ENCODE assay signal across 21 cellular contexts in the genomic region with DNA sequence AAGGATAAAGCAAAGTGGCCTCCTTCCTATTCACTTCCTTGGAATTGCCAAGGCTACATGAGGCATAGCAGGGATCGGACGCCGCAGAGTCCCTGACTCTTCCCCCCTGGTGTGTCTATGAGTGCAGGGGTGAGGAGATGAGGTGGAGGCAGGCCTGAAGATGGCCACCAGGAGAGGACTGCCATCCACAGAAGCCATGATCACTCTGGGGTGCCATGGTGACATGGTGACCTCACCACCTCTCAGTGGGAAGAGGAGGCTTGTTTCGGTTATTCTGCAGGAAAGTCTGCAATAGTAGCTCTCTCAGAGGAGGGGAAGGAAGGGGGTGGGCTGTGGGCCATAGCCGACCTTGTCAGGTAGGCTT. TPM values are rescaled to one million over a fixed set of nuclear protein-coding genes. Genes with fewer than 3 reads are reported as not detected.
DNase-seq lines count a peak whose midpoint lies in the region; ATAC-seq and TF ChIP-seq lines count a peak whose summit lies in the region.
"Had no signal": no experiment of that assay in that cellular context is flagged by ENCODE, and none has a peak within 500 bp of the region (broad histone marks: within the 10 kb centered on the region; RNA-seq: fewer than 3 reads in every experiment).

No MANE protein-coding gene starts in this region.

- no peak overlapping the region for H3K4me2 ChIP-seq in mesendoderm (ENCODE audit: low read length)

- no peak overlapping the region for H4K5ac ChIP-seq in mesendoderm (ENCODE audit: low read length)

- no peak for TF ChIP-seq EP300 in esophagus muscularis mucosa (IDR thresholded peaks at IDR 0.05)

- H4K8ac ChIP-seq in mesendoderm (ENCODE audit: low read depth, low read length) = no peak overlapping the region

- H3K27ac ChIP-seq in esophagus muscularis mucosa (replicated peaks in 1 of 4) (peak overlapping the region; percentile 8 to 64 (median 42)), mesendoderm (ENCODE audit: low read depth, low read length) (no peak overlapping the region), thyroid gland (peak overlapping the region in 2 of 3 donors; percentile 5 to 27)
- H3K27ac ChIP-seq: ovary, WERI-Rb-1 had no signal

- H2BK15ac ChIP-seq in mesendoderm (replicated peaks; ENCODE audit: low read depth) = no peak overlapping the region

- H3K79me1 ChIP-seq in mesendoderm (ENCODE audit: low read length) = no peaks in the 10 kb centered on the region

- no peak overlapping the region for H2BK5ac ChIP-seq in mesendoderm (ENCODE audit: low read length)

- no peaks in the 10 kb centered on the region for H3K79me2 ChIP-seq in mesendoderm (ENCODE audit: control insufficient read depth, insufficient read depth, low read length)

- H3K36me3 ChIP-seq in esophagus muscularis mucosa = peaks cover 0 to 9% (median under 1%) of the 10 kb centered on the region in 4 donors
- H3K36me3 ChIP-seq in mesendoderm (ENCODE audit: control insufficient read depth, insufficient read depth, low read length) = peaks cover 4% of the 10 kb centered on the region
- H3K36me3 ChIP-seq in thyroid gland = no peaks in the 10 kb centered on the region
- H3K36me3 ChIP-seq: BE2C, ovary, WERI-Rb-1 had no signal

- H2AK5ac ChIP-seq in mesendoderm (ENCODE audit: low read length) = no peak overlapping the region

- 68% methylated on average over 5 of the region's 5 CpGs for WGBS in esophagus muscularis mucosa
- no CpG with 5 or more reads among the region's 5 CpGs for WGBS in mesendoderm (ENCODE audit: extremely low coverage, insufficient coverage, low lambda C conversion rate)
- WGBS in thyroid gland, 2 donors = 75 to 90% methylated on average over 5 of the region's 5 CpGs

- no peak overlapping the region for H3K56ac ChIP-seq in mesendoderm (ENCODE audit: low read length)

- TF ChIP-seq POLR2A in esophagus muscularis mucosa (IDR thresholded peaks at IDR 0.05; ENCODE audit: low read depth) (no peak), thyroid gland (IDR thresholded peaks at IDR 0.05) (no peak)

- no peak overlapping the region for H3K4ac ChIP-seq in mesendoderm (ENCODE audit: low read depth, low read length)

- H3K18ac ChIP-seq in mesendoderm (ENCODE audit: low read length) = no peak overlapping the region

- no peaks in the 10 kb centered on the region for H3K27me3 ChIP-seq in esophagus muscularis mucosa
- H3K27me3 ChIP-seq in mesendoderm (ENCODE audit: insufficient read depth, low read length, poor library complexity) = no peaks in the 10 kb centered on the region
- H3K27me3 ChIP-seq in thyroid gland = no peaks in the 10 kb centered on the region
- H3K27me3 ChIP-seq: BE2C, ovary had no signal

- DNase-seq in DMS 273 (lab: John Stamatoyannopoulos, UW; ENCODE audit: unreplicated experiment) = peak; percentile 21
- DNase-seq in DMS 273 treated with DMSO at 0.1 percent for 48 hours (lab: John Stamatoyannopoulos, UW) = no peak
- no peak for DNase-seq in esophagus muscularis mucosa (ENCODE audit: extremely low spot score)
- peak; percentile 34 for DNase-seq in mesendoderm
- DNase-seq in thyroid gland = no peak
- DNase-seq in DMS153 treated with DMSO at 0.1 percent for 48 hours (lab: John Stamatoyannopoulos, UW; ENCODE audit: unreplicated experiment) = no peak
- DNase-seq in activated CD4-positive, alpha-beta T cell treated with anti-CD3 and anti-CD28 coated beads for 1 hour = no peak
- DNase-seq: activated CD8-positive, alpha-beta T cell treated with anti-CD3 and anti-CD28 coated beads for 36 hours; activated naive CD8-positive, alpha-beta T cell treated with anti-CD3 and anti-CD28 coated beads, Interleukin-2, amount 10 ng/mL, durations not matched to agents 7 days and 5 days; activated T-cell treated with anti-CD3 and anti-CD28 coated beads, Interleukin-2, amount 50 U/mL, for 48 hours; BE2C; effector CD8-positive, alpha-beta T cell; kidney glomerular epithelial cell; small intestine; stimulated activated CD4-positive, alpha-beta T cell treated with anti-CD3 and anti-CD28 coated beads, Interleukin-4, amount 100 ng/mL, for 4 hours; stimulated activated CD8-positive, alpha-beta memory T cell treated with anti-CD3 and anti-CD28 coated beads, Interleukin-4, amount 100 ng/mL, for 48 hours; T-cell; WERI-Rb-1 had no signal

- H3K4me1 ChIP-seq in esophagus muscularis mucosa = peaks cover 14 to 32% (median 21%) of the 10 kb centered on the region in 4 donors
- no peaks in the 10 kb centered on the region for H3K4me1 ChIP-seq in mesendoderm (ENCODE audit: control insufficient read depth, low read depth, low read length)
- H3K4me1 ChIP-seq in thyroid gland = peaks cover 11 to 12% of the 10 kb centered on the region in 2 donors
- H3K4me1 ChIP-seq: BE2C had no signal

- ATAC-seq in HG03108 (IDR thresholded peaks at IDR 0.05; ENCODE audit: unreplicated experiment) = no peak
- ATAC-seq: activated CD8-positive, alpha-beta T cell treated with anti-CD3 and anti-CD28 coated beads for 36 hours; HCT116; T-cell had no signal

- intact Hi-C loops in esophagus muscularis mucosa (cut with DNase I) (no loop called here), thyroid gland (cut with DNase I) (no loop called here)

- no peak overlapping the region for H3K9ac ChIP-seq in mesendoderm (ENCODE audit: low read length)

- no peak overlapping the region for H2BK120ac ChIP-seq in mesendoderm (ENCODE audit: low read depth, low read length)

- H3K4me3 ChIP-seq in esophagus muscularis mucosa (no peak overlapping the region), mesendoderm (ENCODE audit: low read length) (no peak overlapping the region), thyroid gland (replicated peaks in 1 of 3) (no peak overlapping the region)
- H3K4me3 ChIP-seq: ovary had no signal

- no peaks in the 10 kb centered on the region for H3K9me3 ChIP-seq in esophagus muscularis mucosa
- H3K9me3 ChIP-seq in thyroid gland = no peaks in the 10 kb centered on the region
- H3K9me3 ChIP-seq: BE2C, ovary had no signal

- H3K23ac ChIP-seq in mesendoderm (ENCODE audit: low read length) = no peak overlapping the region

- no peak for TF ChIP-seq CTCF in esophagus muscularis mucosa (IDR thresholded peaks at IDR 0.05)
- TF ChIP-seq CTCF in thyroid gland (IDR thresholded peaks at IDR 0.05) = no peak

RNA-seq across cellular contexts. Expression of a gene that starts 57.0 kb away (rescaled TPM):
- total RNA-seq in esophagus muscularis mucosa (10 to 100 TPM; 14.6 to 36.1 (median 29.2) TPM), thyroid gland (10 to 100 TPM; 43.4 to 59.2 (median 52.1) TPM)
- polyA plus RNA-seq in mesendoderm (2013, experiment 1 of 2) = 11.1 TPM
- 11.8 TPM for polyA plus RNA-seq in mesendoderm (2013, experiment 2 of 2)

Comparison
In these comparisons a context has a peak if more than half of its experiments do, and no peak if none do; other contexts are left out.
1. DNase-seq: peak in DMS 273 (single experiment) and mesendoderm (single experiment); none in DMS 273 treated with DMSO at 0.1 percent for 48 hours (single experiment), esophagus muscularis mucosa (single experiment), thyroid gland (0 of 2), DMS153 treated with DMSO at 0.1 percent for 48 hours (single experiment) and activated CD4-positive, alpha-beta T cell treated with anti-CD3 and anti-CD28 coated beads for 1 hour (single experiment).